In the genomic region with DNA sequence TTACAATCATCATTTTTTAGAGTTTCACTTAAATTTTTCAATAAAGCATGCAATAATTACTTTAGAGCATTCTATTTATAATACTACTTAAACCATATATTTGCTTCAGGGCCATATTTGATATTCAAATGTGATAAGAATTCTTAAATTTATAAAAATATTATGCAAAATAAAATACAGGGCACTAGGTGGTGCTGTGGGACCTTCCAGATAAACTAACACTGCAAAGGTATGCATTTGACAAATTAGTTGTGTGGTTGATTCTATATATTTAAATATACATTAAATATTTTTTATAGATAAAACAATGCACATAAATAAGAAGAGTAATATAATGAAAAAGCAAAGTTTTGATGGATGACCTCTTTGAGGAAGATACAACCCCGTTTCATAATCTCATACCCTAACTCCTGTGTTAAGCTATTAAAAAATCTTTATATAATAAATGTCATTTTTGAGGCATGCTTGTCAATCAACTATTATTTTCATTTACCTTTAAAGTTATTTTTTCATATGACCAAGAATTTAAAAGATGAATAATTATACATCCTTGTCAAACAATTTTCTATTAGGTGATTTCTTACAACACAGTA, we compare ENCODE assay signal across 8 cellular contexts.
DNase-seq lines count a peak whose midpoint lies in the region; ATAC-seq and TF ChIP-seq lines count a peak whose summit lies in the region.

No MANE protein-coding gene starts in this region.

- peak; percentile 68 for TF ChIP-seq CTCF in upper lobe of right lung (IDR thresholded peaks at IDR 0.05)

- no peaks in the 10 kb centered on the region for H3K9me3 Mint-ChIP-seq in activated CD4-positive, alpha-beta T cell treated with anti-CD3 and anti-CD28 coated beads for 36 hours (ENCODE audit: low read depth)

- H3K27me3 ChIP-seq in upper lobe of right lung: no peaks in the 10 kb centered on the region

- intact Hi-C loops in activated CD4-positive, alpha-beta T cell treated with anti-CD3 and anti-CD28 coated beads for 36 hours (cut with DNase I, micrococcal nuclease): loop anchor here (1.0 to 10.0 kb wide), 7 partner anchors 112 to 755 kb away; a partner anchor contains a TSS
- intact Hi-C loops in upper lobe of right lung (cut with DNase I): no loop called here

- H3K4me1 Mint-ChIP-seq in activated CD4-positive, alpha-beta T cell treated with anti-CD3 and anti-CD28 coated beads for 36 hours: peaks cover 9% of the 10 kb centered on the region

- no peak overlapping the region for H3K27ac ChIP-seq in upper lobe of right lung

- no peak for ATAC-seq in activated CD4-positive, alpha-beta T cell treated with anti-CD3 and anti-CD28 coated beads for 36 hours
- ATAC-seq in upper lobe of right lung (no peak), HG02885 (IDR thresholded peaks at IDR 0.05; ENCODE audit: poor library complexity, unreplicated experiment) (no peak), HG02981 (IDR thresholded peaks at IDR 0.05; ENCODE audit: unreplicated experiment) (no peak)

- H3K36me3 Mint-ChIP-seq in activated CD4-positive, alpha-beta T cell treated with anti-CD3 and anti-CD28 coated beads for 36 hours (ENCODE audit: low read depth): no peaks in the 10 kb centered on the region

- H3K27me3 Mint-ChIP-seq in activated CD4-positive, alpha-beta T cell treated with anti-CD3 and anti-CD28 coated beads for 36 hours: no peaks in the 10 kb centered on the region

- H3K27ac Mint-ChIP-seq in activated CD4-positive, alpha-beta T cell treated with anti-CD3 and anti-CD28 coated beads for 36 hours: no peak overlapping the region

- H3K4me3 ChIP-seq in upper lobe of right lung: no peak overlapping the region

- POLR2A ChIA-PET in activated CD4-positive, alpha-beta T cell treated with anti-CD3 and anti-CD28 coated beads for 36 hours (lab: Charles Lee): no interaction called here

- CTCF ChIA-PET in activated CD4-positive, alpha-beta T cell treated with anti-CD3 and anti-CD28 coated beads for 36 hours (lab: Charles Lee): interaction anchor here (0.7 to 4.1 kb wide), 13 partner anchors 9 to 756 kb away, joined by 3 to 26 read pairs (median 3); no protein-coding TSS in a partner anchor

- H3K4me3 Mint-ChIP-seq in activated CD4-positive, alpha-beta T cell treated with anti-CD3 and anti-CD28 coated beads for 36 hours: no peak overlapping the region

- H3K9me3 ChIP-seq in upper lobe of right lung: no peaks in the 10 kb centered on the region

- no peaks in the 10 kb centered on the region for H3K36me3 ChIP-seq in upper lobe of right lung

- H3K4me1 ChIP-seq in upper lobe of right lung: no peaks in the 10 kb centered on the region

- DNase-seq in activated CD4-positive, alpha-beta T cell treated with anti-CD3 and anti-CD28 coated beads for 36 hours: peak; percentile 50
- no peak for DNase-seq in activated CD4-positive, alpha-beta T cell treated with anti-CD3 and anti-CD28 coated beads for 1 hour
- peak; percentile 52 for DNase-seq in LoVo (ENCODE audit: low spot score)
- DNase-seq in activated naive CD4-positive, alpha-beta T cell treated with anti-CD3 and anti-CD28 coated beads, Interleukin-2, amount 50 U/mL, for 16 hours: peak; percentile 17
- DNase-seq in iris pigment epithelial cell (ENCODE audit: low read depth): peak; percentile 47
- DNase-seq in upper lobe of right lung: no peak

Comparison
In these comparisons a context has a peak if more than half of its experiments do, and no peak if none do; other contexts are left out.
1. DNase-seq: peak in activated CD4-positive, alpha-beta T cell treated with anti-CD3 and anti-CD28 coated beads for 36 hours (single experiment), LoVo (single experiment), activated naive CD4-positive, alpha-beta T cell treated with anti-CD3 and anti-CD28 coated beads, Interleukin-2, amount 50 U/mL, for 16 hours (single experiment) and iris pigment epithelial cell (single experiment); none in activated CD4-positive, alpha-beta T cell treated with anti-CD3 and anti-CD28 coated beads for 1 hour (single experiment) and upper lobe of right lung (single experiment).